ENCODE assay signal across 8 cellular contexts in genomic region chr21:34630536-34631143, GRCh38. TPM values are rescaled to one million over a fixed set of nuclear protein-coding genes. Genes with fewer than 3 reads are reported as not detected.
DNase-seq lines count a peak whose midpoint lies in the region; ATAC-seq and TF ChIP-seq lines count a peak whose summit lies in the region.

No MANE protein-coding gene starts in this region.

- no peak overlapping the region for H3K4me3 ChIP-seq in testis

- no peak for ATAC-seq in HG02763 (IDR thresholded peaks at IDR 0.05; ENCODE audit: unreplicated experiment)

- WGBS in testis, 2 donors = 15 to 16% methylated on average over 6 of the region's 6 CpGs

- no peaks in the 10 kb centered on the region for H3K9me3 Mint-ChIP-seq in activated CD4-positive, alpha-beta memory T cell treated with anti-CD3 and anti-CD28 coated beads for 36 hours
- H3K9me3 Mint-ChIP-seq in activated CD4-positive, alpha-beta memory T cell treated with anti-CD3 and anti-CD28 coated beads, Interleukin-2, amount 10 ng/mL, durations not matched to agents 7 days and 5 days = no peaks in the 10 kb centered on the region

- no peak overlapping the region for H3K27ac Mint-ChIP-seq in activated CD4-positive, alpha-beta memory T cell treated with anti-CD3 and anti-CD28 coated beads for 36 hours
- H3K27ac Mint-ChIP-seq in activated CD4-positive, alpha-beta memory T cell treated with anti-CD3 and anti-CD28 coated beads, Interleukin-2, amount 10 ng/mL, durations not matched to agents 7 days and 5 days = no peak overlapping the region

- H3K27me3 Mint-ChIP-seq in activated CD4-positive, alpha-beta memory T cell treated with anti-CD3 and anti-CD28 coated beads for 36 hours = peaks cover 14% of the 10 kb centered on the region
- peaks cover 24% of the 10 kb centered on the region for H3K27me3 Mint-ChIP-seq in activated CD4-positive, alpha-beta memory T cell treated with anti-CD3 and anti-CD28 coated beads, Interleukin-2, amount 10 ng/mL, durations not matched to agents 7 days and 5 days

- H3K9me3 ChIP-seq in testis = no peaks in the 10 kb centered on the region

- no peak overlapping the region for H3K27ac ChIP-seq in testis

- no peak for TF ChIP-seq POLR2A in testis (IDR thresholded peaks at IDR 0.05)

- CTCF ChIA-PET in activated CD4-positive, alpha-beta memory T cell treated with anti-CD3 and anti-CD28 coated beads for 36 hours (lab: Charles Lee) = interaction anchor here (0.6 to 5.0 kb wide), 25 partner anchors 9 to 729 kb away, joined by 3 to 53 read pairs (median 5); partner anchors contain the start of gene RCAN1
- CTCF ChIA-PET in activated CD4-positive, alpha-beta memory T cell treated with anti-CD3 and anti-CD28 coated beads, Interleukin-2, amount 10 ng/mL, durations not matched to agents 7 days and 5 days (lab: Charles Lee) = interaction anchor here (0.6 to 1.8 kb wide), 5 partner anchors 12 to 264 kb away, joined by 3 to 7 read pairs (median 4); partner anchors contain the start of gene RCAN1

- POLR2A ChIA-PET in activated CD4-positive, alpha-beta memory T cell treated with anti-CD3 and anti-CD28 coated beads for 36 hours (lab: Charles Lee) = no interaction called here
- POLR2A ChIA-PET in activated CD4-positive, alpha-beta memory T cell treated with anti-CD3 and anti-CD28 coated beads, Interleukin-2, amount 10 ng/mL, durations not matched to agents 7 days and 5 days (lab: Charles Lee) = no interaction called here

- H3K36me3 ChIP-seq in testis (ENCODE audit: low read depth, missing control alignments) = no peaks in the 10 kb centered on the region

- no peaks in the 10 kb centered on the region for H3K4me1 Mint-ChIP-seq in activated CD4-positive, alpha-beta memory T cell treated with anti-CD3 and anti-CD28 coated beads for 36 hours (ENCODE audit: low read depth)
- no peaks in the 10 kb centered on the region for H3K4me1 Mint-ChIP-seq in activated CD4-positive, alpha-beta memory T cell treated with anti-CD3 and anti-CD28 coated beads, Interleukin-2, amount 10 ng/mL, durations not matched to agents 7 days and 5 days

- H3K4me3 Mint-ChIP-seq in activated CD4-positive, alpha-beta memory T cell treated with anti-CD3 and anti-CD28 coated beads for 36 hours = no peak overlapping the region
- H3K4me3 Mint-ChIP-seq in activated CD4-positive, alpha-beta memory T cell treated with anti-CD3 and anti-CD28 coated beads, Interleukin-2, amount 10 ng/mL, durations not matched to agents 7 days and 5 days = no peak overlapping the region

- in situ Hi-C loops in T47D (cut with HindIII; ENCODE audit: low pct_unique_long_range_greater_than_20kb, low sequenced_read_pairs) = no loop called here

- H3K4me1 ChIP-seq in testis = no peaks in the 10 kb centered on the region

- peak; percentile 21 for DNase-seq in activated CD4-positive, alpha-beta memory T cell treated with anti-CD3 and anti-CD28 coated beads for 36 hours
- DNase-seq in activated CD4-positive, alpha-beta memory T cell treated with anti-CD3 and anti-CD28 coated beads, Interleukin-2, amount 10 ng/mL, durations not matched to agents 7 days and 5 days = no peak
- DNase-seq in HT1080 (ENCODE audit: low read depth) (peak; percentile 41), NOMO-1 treated with DMSO at 0.1 percent for 48 hours (lab: John Stamatoyannopoulos, UW; ENCODE audit: unreplicated experiment) (peak; percentile 55), T47D (ENCODE audit: low read depth in 1 of 2, low spot score in 1 of 2) (peak; percentile 50 to 77), islet precursor cell (peak; percentile 46), testis (peak; percentile 31)

- no peaks in the 10 kb centered on the region for H3K27me3 ChIP-seq in testis

- peak; percentile 70 to 90 (median 72) for TF ChIP-seq CTCF in testis (IDR thresholded peaks at IDR 0.05)

- H3K36me3 Mint-ChIP-seq in activated CD4-positive, alpha-beta memory T cell treated with anti-CD3 and anti-CD28 coated beads for 36 hours = no peaks in the 10 kb centered on the region
- no peaks in the 10 kb centered on the region for H3K36me3 Mint-ChIP-seq in activated CD4-positive, alpha-beta memory T cell treated with anti-CD3 and anti-CD28 coated beads, Interleukin-2, amount 10 ng/mL, durations not matched to agents 7 days and 5 days (ENCODE audit: low read depth)

- intact Hi-C loops in activated CD4-positive, alpha-beta memory T cell treated with anti-CD3 and anti-CD28 coated beads for 36 hours (cut with micrococcal nuclease) = no loop called here
- intact Hi-C loops in testis (cut with DNase I; ENCODE audit: low total_unique reads) = no loop called here

RNA-seq across cellular contexts. Expression of gene RCAN1, which starts 15.7 kb away (rescaled TPM):
- 1 to 10 TPM; 8.6 to 9.7 TPM for total RNA-seq in activated CD4-positive, alpha-beta memory T cell treated with anti-CD3 and anti-CD28 coated beads for 36 hours
- total RNA-seq in activated CD4-positive, alpha-beta memory T cell treated with anti-CD3 and anti-CD28 coated beads, Interleukin-2, amount 10 ng/mL, durations not matched to agents 7 days and 5 days = 1 to 10 TPM; 8.3 to 8.8 TPM
- 16.6 and 16.8 TPM in 2 replicates for total RNA-seq in HT1080 (2014; rRNA removed; shearing (Covaris generic))
- 27.3 and 31.6 TPM in 2 replicates for polyA plus RNA-seq in HT1080 (2015; cell fraction: cytosol; rRNA removed)
- 24.3 and 24.4 TPM in 2 replicates for polyA plus RNA-seq in HT1080 (2015; cell fraction: nucleus; rRNA removed)
- 10 to 100 TPM; 16.7 to 21.9 TPM for total RNA-seq in testis
- polyA plus RNA-seq in testis (ENCODE audit: insufficient read depth, low read depth, low replicate concordance) = 20.6 TPM

RNA-seq across cellular contexts. Expression of gene CLIC6, which starts 38.2 kb away (rescaled TPM):
- under 1 TPM; 0.10 to 0.14 TPM for total RNA-seq in activated CD4-positive, alpha-beta memory T cell treated with anti-CD3 and anti-CD28 coated beads for 36 hours
- total RNA-seq in activated CD4-positive, alpha-beta memory T cell treated with anti-CD3 and anti-CD28 coated beads, Interleukin-2, amount 10 ng/mL, durations not matched to agents 7 days and 5 days = under 1 TPM in 1 of 2 experiments, not detected in 1; 0.08 TPM
- total RNA-seq in HT1080 (2014; rRNA removed; shearing (Covaris generic)) = not detected in 2 replicates
- polyA plus RNA-seq in HT1080 (2015; cell fraction: cytosol; rRNA removed) = not detected in 2 replicates
- not detected in 2 replicates for polyA plus RNA-seq in HT1080 (2015; cell fraction: nucleus; rRNA removed)
- total RNA-seq in testis = under 1 TPM; 0.16 to 0.37 TPM
- 2.0 TPM for polyA plus RNA-seq in testis (ENCODE audit: insufficient read depth, low read depth, low replicate concordance)
